In the genomic region with DNA sequence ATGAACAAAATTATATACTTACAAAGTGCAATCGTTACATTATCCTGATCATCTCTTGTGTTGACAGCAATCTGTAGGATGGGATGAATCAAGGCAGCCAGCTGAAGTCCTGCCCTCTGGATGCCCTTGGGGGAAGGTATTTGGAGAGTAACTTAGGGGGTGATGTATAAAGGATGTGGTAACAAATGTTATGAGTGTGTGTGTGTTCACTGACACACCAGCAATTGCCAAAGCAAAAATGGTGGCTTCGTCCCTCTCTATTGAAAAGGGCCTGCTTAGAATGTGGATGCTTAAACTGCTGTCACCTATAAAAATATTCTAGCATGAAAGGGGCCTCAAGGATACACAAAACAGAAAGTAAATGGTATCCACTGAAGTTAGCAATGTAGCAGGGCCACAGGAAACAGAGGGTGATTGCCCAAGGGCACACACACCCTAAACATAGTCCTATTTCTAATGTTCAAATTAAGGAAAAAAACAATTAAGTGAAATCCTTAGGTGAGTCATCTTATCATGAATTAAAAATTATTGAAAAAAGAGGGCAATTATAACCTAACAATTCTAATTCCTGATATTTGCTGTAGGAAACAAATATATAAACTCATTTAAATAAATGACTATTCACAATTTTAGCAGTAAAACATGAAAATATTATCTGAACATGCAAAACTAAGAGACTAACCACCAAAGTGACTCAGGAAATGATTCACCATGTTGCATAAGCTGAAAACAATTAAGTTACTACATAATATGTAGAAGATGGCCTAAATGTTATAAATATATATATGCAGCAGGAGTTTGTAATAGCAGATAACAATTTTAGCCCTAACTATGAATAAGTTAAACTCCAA, we compare ENCODE assay signal across 12 cellular contexts. TPM values are rescaled to one million over a fixed set of nuclear protein-coding genes. Genes with fewer than 3 reads are reported as not detected.
DNase-seq lines count a peak whose midpoint lies in the region; ATAC-seq, FAIRE-seq and TF ChIP-seq lines count a peak whose summit lies in the region.
"Had no signal": no experiment of that assay in that cellular context is flagged by ENCODE, and none has a peak within 500 bp of the region (broad histone marks: within the 10 kb centered on the region; RNA-seq: fewer than 3 reads in every experiment).

No MANE protein-coding gene starts in this region.

- POLR2A ChIA-PET in PC-3 (lab: Charles Lee; ENCODE audit: unreplicated experiment) = no interaction called here

- H2AFZ ChIP-seq in PC-3 (ENCODE audit: low read length) = no peak overlapping the region

- DNase-seq in GM04503 (ENCODE audit: low read depth) = peak; percentile 41
- peak; percentile 67 for DNase-seq in PC-3
- DNase-seq in bronchial epithelial cell (ENCODE audit: low read depth) = peak; percentile 92
- DNase-seq in pulmonary artery endothelial cell (ENCODE audit: low read depth, low spot score) = peak; percentile 19
- no peak for DNase-seq in dorsolateral prefrontal cortex
- DNase-seq in GM12892 (ENCODE audit: insufficient read length) = no peak
- DNase-seq: body of pancreas; left colon; MG63; stimulated activated CD4-positive, alpha-beta T cell treated with anti-CD3 and anti-CD28 coated beads, Interleukin-4, amount 100 ng/mL, for 1 hour had no signal

- TF ChIP-seq POLR2A in GM12892 (IDR thresholded peaks at IDR 0.05; ENCODE audit: low read depth, low read length) (no peak), gastroesophageal sphincter (IDR thresholded peaks at IDR 0.05) (no peak)

- H4K20me1 ChIP-seq in PC-3 (ENCODE audit: low read length) = no peaks in the 10 kb centered on the region

- H3K4me2 ChIP-seq in PC-3 (ENCODE audit: low read length) = no peak overlapping the region; the same call in 1 of the 2 replicates

- H3K27me3 ChIP-seq in PC-3 (ENCODE audit: low read length) = peaks cover 23% of the 10 kb centered on the region
- no peaks in the 10 kb centered on the region for H3K27me3 ChIP-seq in bronchial epithelial cell (ENCODE audit: control insufficient read depth, insufficient read depth, low read length)
- no peaks in the 10 kb centered on the region for H3K27me3 ChIP-seq in dorsolateral prefrontal cortex
- H3K27me3 ChIP-seq in gastroesophageal sphincter = no peaks in the 10 kb centered on the region
- H3K27me3 ChIP-seq: body of pancreas, MG63 had no signal

- no peak for FAIRE-seq in bronchial epithelial cell (lab: Jason Lieb, UNC)
- no peak for FAIRE-seq in GM12892 (lab: Jason Lieb, UNC)

- no TSS peak for BruUV-seq in PC-3 (replicated peaks; lab: Mats Ljungman, UMichigan)

- ATAC-seq in PC-3 (peak; percentile 63), HG03521 (IDR thresholded peaks at IDR 0.05; ENCODE audit: unreplicated experiment) (no peak), gastroesophageal sphincter (no peak)
- ATAC-seq: body of pancreas, left colon had no signal

- H3K36me3 ChIP-seq in PC-3 (ENCODE audit: low read depth, low read length) (no peaks in the 10 kb centered on the region), bronchial epithelial cell (ENCODE audit: control insufficient read depth, insufficient read depth, low read length) (no peaks in the 10 kb centered on the region), gastroesophageal sphincter (no peaks in the 10 kb centered on the region)
- H3K36me3 ChIP-seq: MG63 had no signal

- no peaks in the 10 kb centered on the region for H3K79me2 ChIP-seq in PC-3 (ENCODE audit: low read length)

- H3K4me3 ChIP-seq in PC-3 (ENCODE audit: low read length) = no peak overlapping the region
- H3K4me3 ChIP-seq in bronchial epithelial cell (ENCODE audit: low read depth, low read length) = no peak overlapping the region
- no peak overlapping the region for H3K4me3 ChIP-seq in dorsolateral prefrontal cortex
- no peak overlapping the region for H3K4me3 ChIP-seq in gastroesophageal sphincter
- H3K4me3 ChIP-seq: body of pancreas, MG63 had no signal

- H3F3A ChIP-seq in PC-3 (ENCODE audit: low read length, unreplicated experiment) = no peaks in the 10 kb centered on the region

- TF ChIP-seq CTCF in PC-3 (conservative IDR thresholded peaks at IDR 0.05; ENCODE audit: low read depth, low read length) = no peak
- TF ChIP-seq CTCF in bronchial epithelial cell (IDR thresholded peaks at IDR 0.05; ENCODE audit: insufficient read depth, low read length, severe bottlenecking) = no peak
- TF ChIP-seq CTCF in dorsolateral prefrontal cortex (IDR thresholded peaks at IDR 0.05 in 54 of 56, conservative IDR thresholded peaks at IDR 0.05 in 2 of 56; ENCODE audit: low read depth in 1 of 56, partially characterized antibody in 56 of 56) = no peak
- TF ChIP-seq CTCF in gastroesophageal sphincter (IDR thresholded peaks at IDR 0.05) = no peak

- H3K9me2 ChIP-seq in PC-3 (replicated peaks; ENCODE audit: low read length) = no peaks in the 10 kb centered on the region

- 80 to 81% methylated on average over 2 of the region's 2 CpGs for WGBS in gastroesophageal sphincter (ENCODE audit: low coverage in 1 of 2), 2 donors

- no peak overlapping the region for H3K9ac ChIP-seq in PC-3 (ENCODE audit: low read length)

- TF ChIP-seq EP300 in gastroesophageal sphincter (IDR thresholded peaks at IDR 0.05) = no peak

- intact Hi-C loops in PC-3 (cut with micrococcal nuclease) (no loop called here), dorsolateral prefrontal cortex (cut with DNase I) (no loop called here)

- H3K9me3 ChIP-seq in PC-3 (ENCODE audit: low read length) (no peaks in the 10 kb centered on the region), gastroesophageal sphincter (no peaks in the 10 kb centered on the region)
- H3K9me3 ChIP-seq: body of pancreas, MG63 had no signal

- no peak overlapping the region for H3K27ac ChIP-seq in PC-3 (ENCODE audit: low read length)
- peak overlapping the region in 7 of 59 donors; percentile 11 to 65 (median 50) for H3K27ac ChIP-seq in dorsolateral prefrontal cortex
- no peak overlapping the region for H3K27ac ChIP-seq in gastroesophageal sphincter
- H3K27ac ChIP-seq: body of pancreas had no signal

- CTCF ChIA-PET in PC-3 (lab: Charles Lee) = no interaction called here

- H3K4me1 ChIP-seq in PC-3 (ENCODE audit: insufficient read depth, low read length) = peaks cover 11% of the 10 kb centered on the region
- H3K4me1 ChIP-seq in gastroesophageal sphincter = no peaks in the 10 kb centered on the region
- H3K4me1 ChIP-seq: body of pancreas had no signal

RNA-seq across cellular contexts. Expression of a gene that starts 15.2 kb away (rescaled TPM):
- total RNA-seq in PC-3 (2014; rRNA removed) (not detected in 2 replicates), bronchial epithelial cell (not detected in 2 replicates), pulmonary artery endothelial cell (not detected in 2 replicates), dorsolateral prefrontal cortex (1 to 10 TPM in 30 of 120 experiments, under 1 TPM in 37, not detected in 53; 0.32 to 3.6 (median 0.90) TPM), gastroesophageal sphincter (under 1 TPM in 3 of 4 donors, not detected in 1; 0.19 to 0.54 (median 0.30) TPM)
- 19.7 TPM for polyA plus RNA-seq in GM12892 (2012; ENCODE audit: missing spikeins)
- total RNA-seq: body of pancreas had no signal

Comparison
In these comparisons a context has a peak if more than half of its experiments do, and no peak if none do; other contexts are left out.
1. DNase-seq: peak in GM04503 (single experiment), PC-3 (single experiment), bronchial epithelial cell (single experiment) and pulmonary artery endothelial cell (single experiment); none in dorsolateral prefrontal cortex (0 of 10) and GM12892 (single experiment).